23 cellular contexts compared by ENCODE assay signal in the genomic region with DNA sequence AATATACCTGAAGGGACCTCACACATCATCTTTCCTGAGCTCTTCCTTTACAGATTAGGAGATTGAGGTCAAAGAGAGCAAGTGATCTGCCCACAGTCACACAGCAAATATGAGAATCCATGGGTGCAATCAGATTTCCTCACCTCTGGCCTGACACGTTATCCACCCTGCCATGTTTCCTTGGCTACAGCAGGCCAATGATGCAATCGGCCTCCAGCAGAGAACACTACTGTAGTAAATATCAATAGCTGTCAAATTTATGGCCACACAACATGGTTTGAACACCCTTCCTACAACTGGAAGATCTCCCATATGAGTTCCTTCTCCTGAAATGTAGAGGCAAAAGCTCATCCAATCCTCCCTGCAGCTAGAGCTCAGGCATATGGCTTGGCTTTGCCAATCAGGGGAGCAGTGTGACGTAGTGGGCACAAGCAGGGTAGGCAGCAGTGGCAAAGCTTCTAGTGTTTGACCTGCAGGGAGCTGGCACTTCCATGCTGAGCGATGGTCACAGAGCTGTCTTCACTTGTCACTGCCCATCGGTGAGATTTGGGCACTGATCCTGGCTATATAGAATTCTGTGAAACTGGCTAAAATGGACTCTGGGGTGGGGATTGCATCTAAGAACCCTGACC.
DNase-seq lines count a peak whose midpoint lies in the region; ATAC-seq and TF ChIP-seq lines count a peak whose summit lies in the region.
"Had no signal": no experiment of that assay in that cellular context is flagged by ENCODE, and none has a peak within 500 bp of the region (broad histone marks: within the 10 kb centered on the region; RNA-seq: fewer than 3 reads in every experiment).

No MANE protein-coding gene starts in this region.

- no peak for TF ChIP-seq RAD21 in Ishikawa (IDR thresholded peaks at IDR 0.05; ENCODE audit: low read depth)

- H3K9me3 Mint-ChIP-seq in HFFc6 = peaks cover 5% of the 10 kb centered on the region

- peaks cover 12% of the 10 kb centered on the region for H3K27me3 Mint-ChIP-seq in HFFc6 (ENCODE audit: insufficient read depth)

- DNase-seq in NCI-H748 (lab: John Stamatoyannopoulos, UW; ENCODE audit: unreplicated experiment) (peak; percentile 5), NCI-H748 treated with DMSO at 0.1 percent for 48 hours (lab: John Stamatoyannopoulos, UW) (no peak), cerebellum (ENCODE audit: low spot score) (peak; percentile 78), omental fat pad (ENCODE audit: low spot score) (no peak), NCI-H1930 (lab: John Stamatoyannopoulos, UW) (no peak), HFFc6 (no peak)
- DNase-seq: ACHN; AML-193; Calu3; CD8-positive, alpha-beta T cell; DMS153; GF-D8; MV-4-11; NCI-H1105 treated with DMSO at 0.1 percent for 48 hours; NCI-H1694; NCI-H2081 treated with DMSO at 0.1 percent for 48 hours; NCI-H446; NCI-H526; NK-92 treated with Interleukin-12 subunit alpha and Interleukin-12 subunit beta, amount 100 ng/mL, for 24 hours had no signal

- no peak for TF ChIP-seq EP300 in Ishikawa (IDR thresholded peaks at IDR 0.05; ENCODE audit: borderline replicate concordance)

- TF ChIP-seq CTCF in omental fat pad (IDR thresholded peaks at IDR 0.05) (no peak), HFFc6 (IDR thresholded peaks at IDR 0.05) (no peak)

- no peaks in the 10 kb centered on the region for H3K36me3 Mint-ChIP-seq in HFFc6 (ENCODE audit: low read depth)
- H3K36me3 Mint-ChIP-seq: CD8-positive, alpha-beta T cell had no signal

- ATAC-seq in omental fat pad (ENCODE audit: low FRiP score) (peak; percentile 31), GM21367 (IDR thresholded peaks at IDR 0.05; ENCODE audit: unreplicated experiment) (no peak)
- ATAC-seq: CD8-positive, alpha-beta T cell; Panc1; SK-N-SH treated with all-trans-retinoic acid at 6 μM for 48 hours had no signal

- H3K4me3 Mint-ChIP-seq in HFFc6 = no peak overlapping the region
- H3K4me3 Mint-ChIP-seq: CD8-positive, alpha-beta T cell had no signal

- H3K27ac Mint-ChIP-seq in HFFc6 = no peak overlapping the region
- H3K27ac Mint-ChIP-seq: CD8-positive, alpha-beta T cell had no signal

- peaks cover 5% of the 10 kb centered on the region; the same call in 1 of the 2 replicates for H3K4me1 Mint-ChIP-seq in HFFc6 (ENCODE audit: low read depth)

TF ChIP-seq in Ishikawa, 13 proteins besides CTCF, POLR2A, EP300 and RAD21:
- 0 out of 2 replicates have a peak, but pooled peaks have one; percentile 23 for TF ChIP-seq CEBPB (IDR thresholded peaks at IDR 0.05)
- TF ChIP-seq YY1 (IDR thresholded peaks at IDR 0.05; ENCODE audit: low read depth) = no peak

Comparison
In these comparisons a context has a peak if more than half of its experiments do, and no peak if none do; other contexts are left out.
1. DNase-seq: peak in NCI-H748 (single experiment) and cerebellum (single experiment); none in NCI-H748 treated with DMSO at 0.1 percent for 48 hours (single experiment), omental fat pad (single experiment), NCI-H1930 (0 of 2) and HFFc6 (single experiment).